In genomic region chrX:74656079-74656745, GRCh38 we compare ENCODE assay signal across 19 cellular contexts. TPM values are rescaled to one million over a fixed set of nuclear protein-coding genes. Genes with fewer than 3 reads are reported as not detected.
A peak's percentile ranks its signal among the peaks of the same experiment; 100 is the strongest.
DNase-seq lines count a peak whose midpoint lies in the region; ATAC-seq and TF ChIP-seq lines count a peak whose summit lies in the region.
"Had no signal": no experiment of that assay in that cellular context is flagged by ENCODE, and none has a peak within 500 bp of the region (broad histone marks: within the 10 kb centered on the region; RNA-seq: fewer than 3 reads in every experiment).

No MANE protein-coding gene starts in this region.

- no peaks in the 10 kb centered on the region for H3K27me3 Mint-ChIP-seq in activated naive CD4-positive, alpha-beta T cell treated with anti-CD3 and anti-CD28 coated beads, Interleukin-2, amount 10 ng/mL, durations not matched to agents 7 days and 5 days
- H3K27me3 Mint-ChIP-seq: activated naive CD8-positive, alpha-beta T cell had no signal

- no peaks in the 10 kb centered on the region for H3K9me3 ChIP-seq in MG63
- H3K9me3 ChIP-seq: thyroid gland had no signal

- no peak overlapping the region for H3K4me3 ChIP-seq in MG63
- no peak overlapping the region for H3K4me3 ChIP-seq in fibroblast of pulmonary artery (replicated peaks; ENCODE audit: low read depth, low read length)
- no peak overlapping the region for H3K4me3 ChIP-seq in skeletal muscle cell (ENCODE audit: low read depth, low read length)
- H3K4me3 ChIP-seq: thyroid gland had no signal

- CTCF ChIA-PET in activated naive CD4-positive, alpha-beta T cell treated with anti-CD3 and anti-CD28 coated beads, Interleukin-2, amount 10 ng/mL, durations not matched to agents 7 days and 5 days (lab: Charles Lee): no interaction called here

- H3K4me1 Mint-ChIP-seq in activated naive CD4-positive, alpha-beta T cell treated with anti-CD3 and anti-CD28 coated beads, Interleukin-2, amount 10 ng/mL, durations not matched to agents 7 days and 5 days: no peaks in the 10 kb centered on the region
- H3K4me1 Mint-ChIP-seq: stimulated activated naive B cell treated with anti-CD40 and anti-IgM and Interleukin-4, amounts not matched to agents 10 μg/mL and 1 μg/mL and 100 μg/mL, for 72 hours had no signal

- H3K27ac Mint-ChIP-seq in activated naive CD4-positive, alpha-beta T cell treated with anti-CD3 and anti-CD28 coated beads, Interleukin-2, amount 10 ng/mL, durations not matched to agents 7 days and 5 days: no peak overlapping the region
- H3K27ac Mint-ChIP-seq: activated naive CD8-positive, alpha-beta T cell; activated T-helper 1 cell treated with anti-CD3 and anti-CD28 coated beads, Interleukin-12 subunit alpha, Interleukin-12 subunit beta, Interleukin-2, Interleukin-4 antibody, amounts not matched to agents 30 ng/mL and 10 ng/mL and 1 ng/mL, durations not matched to agents 14 hours and 24 hours and 36 hours; stimulated activated naive B cell treated with anti-CD40 and anti-IgM and Interleukin-4, amounts not matched to agents 10 μg/mL and 1 μg/mL and 100 μg/mL, for 72 hours had no signal

- no peaks in the 10 kb centered on the region for H3K36me3 ChIP-seq in MG63
- H3K36me3 ChIP-seq: brain microvascular endothelial cell, thyroid gland had no signal

- DNase-seq in GM03348 (ENCODE audit: low spot score) (peak; percentile 11), MG63 (peak; percentile 30), fibroblast of pulmonary artery (ENCODE audit: low read depth) (peak; percentile 0), skeletal muscle cell (ENCODE audit: low read depth) (peak; percentile 17), NCI-H524 (lab: John Stamatoyannopoulos, UW) (no peak), NCI-H1092 (lab: John Stamatoyannopoulos, UW) (no peak)
- no peak for DNase-seq in activated naive CD4-positive, alpha-beta T cell treated with anti-CD3 and anti-CD28 coated beads, Interleukin-2, amount 10 ng/mL, durations not matched to agents 7 days and 5 days
- DNase-seq: activated CD4-positive, alpha-beta T cell treated with anti-CD3 and anti-CD28 coated beads for 4 hours; brain microvascular endothelial cell; DMS79 treated with DMSO at 0.1 percent for 48 hours; foreskin melanocyte; left colon; NCI-H1694; NCI-H345; stimulated activated naive B cell treated with anti-CD40 and anti-IgM and Interleukin-4, amounts not matched to agents 10 μg/mL and 1 μg/mL and 100 μg/mL, for 72 hours; thyroid gland had no signal

- H3K4me3 Mint-ChIP-seq in activated naive CD4-positive, alpha-beta T cell treated with anti-CD3 and anti-CD28 coated beads, Interleukin-2, amount 10 ng/mL, durations not matched to agents 7 days and 5 days: no peak overlapping the region
- H3K4me3 Mint-ChIP-seq: activated naive CD8-positive, alpha-beta T cell; activated T-helper 1 cell treated with anti-CD3 and anti-CD28 coated beads, Interleukin-12 subunit alpha, Interleukin-12 subunit beta, Interleukin-2, Interleukin-4 antibody, amounts not matched to agents 30 ng/mL and 10 ng/mL and 1 ng/mL, durations not matched to agents 14 hours and 24 hours and 36 hours; stimulated activated naive B cell treated with anti-CD40 and anti-IgM and Interleukin-4, amounts not matched to agents 10 μg/mL and 1 μg/mL and 100 μg/mL, for 72 hours had no signal

- no peak for TF ChIP-seq CTCF in fibroblast of pulmonary artery (IDR thresholded peaks at IDR 0.05; ENCODE audit: low read length, missing control alignments)

- no peaks in the 10 kb centered on the region for H3K9me3 Mint-ChIP-seq in activated naive CD4-positive, alpha-beta T cell treated with anti-CD3 and anti-CD28 coated beads, Interleukin-2, amount 10 ng/mL, durations not matched to agents 7 days and 5 days
- H3K9me3 Mint-ChIP-seq: activated T-helper 1 cell treated with anti-CD3 and anti-CD28 coated beads, Interleukin-12 subunit alpha, Interleukin-12 subunit beta, Interleukin-2, Interleukin-4 antibody, amounts not matched to agents 30 ng/mL and 10 ng/mL and 1 ng/mL, durations not matched to agents 14 hours and 24 hours and 36 hours; stimulated activated naive B cell treated with anti-CD40 and anti-IgM and Interleukin-4, amounts not matched to agents 10 μg/mL and 1 μg/mL and 100 μg/mL, for 72 hours had no signal

- no peaks in the 10 kb centered on the region for H3K36me3 Mint-ChIP-seq in activated naive CD4-positive, alpha-beta T cell treated with anti-CD3 and anti-CD28 coated beads, Interleukin-2, amount 10 ng/mL, durations not matched to agents 7 days and 5 days
- H3K36me3 Mint-ChIP-seq: activated naive CD8-positive, alpha-beta T cell; stimulated activated naive B cell treated with anti-CD40 and anti-IgM and Interleukin-4, amounts not matched to agents 10 μg/mL and 1 μg/mL and 100 μg/mL, for 72 hours had no signal

- H3K27me3 ChIP-seq in MG63: no peaks in the 10 kb centered on the region
- H3K27me3 ChIP-seq: brain microvascular endothelial cell, thyroid gland had no signal

- ATAC-seq in HG02678 (IDR thresholded peaks at IDR 0.05; ENCODE audit: unreplicated experiment): no peak
- ATAC-seq: left colon; stimulated activated naive B cell treated with anti-CD40 and anti-IgM and Interleukin-4, amounts not matched to agents 10 μg/mL and 1 μg/mL and 100 μg/mL, for 72 hours had no signal

RNA-seq across cellular contexts. Expression of gene RLIM, which starts 41.8 kb away (rescaled TPM):
- total RNA-seq in MG63 (2014; rRNA removed; shearing (Covaris generic); ENCODE audit: low replicate concordance): 18.9 and 27.5 TPM in 2 replicates

Comparison
In these comparisons a context has a peak if more than half of its experiments do, and no peak if none do; other contexts are left out.
1. DNase-seq: peak in GM03348 (single experiment), MG63 (single experiment), fibroblast of pulmonary artery (single experiment) and skeletal muscle cell (single experiment); none in activated naive CD4-positive, alpha-beta T cell treated with anti-CD3 and anti-CD28 coated beads, Interleukin-2, amount 10 ng/mL, durations not matched to agents 7 days and 5 days (single experiment), NCI-H524 (0 of 2) and NCI-H1092 (single experiment).